ENCODE assay signal across 26 cellular contexts in genomic region chr10:82757397-82757796, GRCh38.
"Had no signal": no experiment of that assay in that cellular context is flagged by ENCODE, and none has a peak within 500 bp of the region (broad histone marks: within the 10 kb centered on the region; RNA-seq: fewer than 3 reads in every experiment).

No MANE protein-coding gene starts in this region.

- H3K4me1 ChIP-seq: ascending aorta had no signal

- H3K27ac Mint-ChIP-seq: activated CD4-positive, alpha-beta memory T cell treated with anti-CD3 and anti-CD28 coated beads for 36 hours; activated naive CD4-positive, alpha-beta T cell treated with anti-CD3 and anti-CD28 coated beads, Interleukin-2, amount 50 U/mL, for 24 hours; activated naive CD8-positive, alpha-beta T cell treated with anti-CD3 and anti-CD28 coated beads, Interleukin-2, amount 10 ng/mL, durations not matched to agents 7 days and 5 days had no signal

- H3K9ac ChIP-seq: KMS-11 had no signal

- H3K36me3 ChIP-seq: ascending aorta, cardiac muscle cell had no signal

- H3K36me3 Mint-ChIP-seq: activated CD4-positive, alpha-beta memory T cell treated with anti-CD3 and anti-CD28 coated beads for 36 hours; activated naive CD4-positive, alpha-beta T cell treated with anti-CD3 and anti-CD28 coated beads, Interleukin-2, amount 50 U/mL, for 24 hours; activated naive CD8-positive, alpha-beta T cell treated with anti-CD3 and anti-CD28 coated beads, Interleukin-2, amount 10 ng/mL, durations not matched to agents 7 days and 5 days had no signal

- H3K9me3 ChIP-seq: ascending aorta had no signal

- H3K4me2 ChIP-seq: KMS-11 had no signal

- H3K27ac ChIP-seq: ascending aorta, cardiac muscle cell, KMS-11, SK-N-MC had no signal

- H3K9me3 Mint-ChIP-seq: activated naive CD4-positive, alpha-beta T cell treated with anti-CD3 and anti-CD28 coated beads, Interleukin-2, amount 50 U/mL, for 24 hours had no signal

- H3K4me1 Mint-ChIP-seq: activated naive CD4-positive, alpha-beta T cell treated with anti-CD3 and anti-CD28 coated beads, Interleukin-2, amount 50 U/mL, for 24 hours; activated naive CD8-positive, alpha-beta T cell treated with anti-CD3 and anti-CD28 coated beads, Interleukin-2, amount 10 ng/mL, durations not matched to agents 7 days and 5 days; central memory CD8-positive, alpha-beta T cell had no signal

- H3K4me3 Mint-ChIP-seq: activated CD4-positive, alpha-beta memory T cell treated with anti-CD3 and anti-CD28 coated beads for 36 hours; activated naive CD4-positive, alpha-beta T cell treated with anti-CD3 and anti-CD28 coated beads, Interleukin-2, amount 50 U/mL, for 24 hours; activated naive CD8-positive, alpha-beta T cell treated with anti-CD3 and anti-CD28 coated beads, Interleukin-2, amount 10 ng/mL, durations not matched to agents 7 days and 5 days; central memory CD8-positive, alpha-beta T cell had no signal

- ATAC-seq: activated CD4-positive, CD25-positive, alpha-beta regulatory T cell treated with anti-CD3 and anti-CD28 coated beads, Interleukin-2, amount 50 U/mL, for 24 hours had no signal

- H3K27me3 Mint-ChIP-seq: activated CD4-positive, alpha-beta memory T cell treated with anti-CD3 and anti-CD28 coated beads for 36 hours; activated naive CD4-positive, alpha-beta T cell treated with anti-CD3 and anti-CD28 coated beads, Interleukin-2, amount 50 U/mL, for 24 hours; activated naive CD8-positive, alpha-beta T cell treated with anti-CD3 and anti-CD28 coated beads, Interleukin-2, amount 10 ng/mL, durations not matched to agents 7 days and 5 days; central memory CD8-positive, alpha-beta T cell had no signal

- DNase-seq: activated CD4-positive, alpha-beta memory T cell treated with anti-CD3 and anti-CD28 coated beads for 36 hours; activated CD4-positive, alpha-beta T cell treated with anti-CD3 and anti-CD28 coated beads for 4 hours; activated CD4-positive, alpha-beta T cell treated with anti-CD3 and anti-CD28 coated beads, Interleukin-2, amount 50 U/mL, for 1 hour; activated CD8-positive, alpha-beta memory T cell treated with anti-CD3 and anti-CD28 coated beads, Interleukin-2, amount 50 U/mL, for 4 hours; activated effector memory CD4-positive, alpha-beta T cell treated with Interleukin-2 at 50 U/mL for 16 hours; activated naive CD4-positive, alpha-beta T cell treated with Interleukin-2 at 50 U/mL for 16 hours; activated naive CD8-positive, alpha-beta T cell treated with anti-CD3 and anti-CD28 coated beads, Interleukin-2, amount 10 ng/mL, durations not matched to agents 7 days and 5 days; activated T-cell treated with anti-CD3 and anti-CD28 coated beads, Interleukin-2, amount 50 U/mL, for 48 hours; amygdala; NCI-H1092 treated with DMSO at 0.1 percent for 48 hours; NCI-H1417; NCI-H146; NCI-H187; NCI-H2029 treated with DMSO at 0.1 percent for 48 hours; NCI-H2107; NCI-H226; NCI-H524; Right ventricle myocardium superior; T1000 had no signal

- H3K27me3 ChIP-seq: ascending aorta, cardiac muscle cell had no signal

- H3K4me3 ChIP-seq: ascending aorta, cardiac muscle cell, SK-N-MC had no signal
